ENCODE assay signal across 25 cellular contexts in genomic region chr22:44692662-44693007, GRCh38. TPM values are rescaled to one million over a fixed set of nuclear protein-coding genes. Genes with fewer than 3 reads are reported as not detected.
"Had no signal": no experiment of that assay in that cellular context is flagged by ENCODE, and none has a peak within 500 bp of the region (broad histone marks: within the 10 kb centered on the region; RNA-seq: fewer than 3 reads in every experiment).

No MANE protein-coding gene starts in this region.

- H3K36me3 ChIP-seq: ascending aorta, thoracic aorta, upper lobe of right lung had no signal

- H3K27ac Mint-ChIP-seq: activated CD4-positive, alpha-beta memory T cell treated with anti-CD3 and anti-CD28 coated beads for 36 hours; activated CD4-positive, alpha-beta T cell treated with anti-CD3 and anti-CD28 coated beads, Interleukin-2, amount 10 ng/mL, durations not matched to agents 24 days and 14 days; activated naive CD4-positive, alpha-beta T cell treated with anti-CD3 and anti-CD28 coated beads, Interleukin-2, amount 10 ng/mL, durations not matched to agents 7 days and 5 days; activated naive CD8-positive, alpha-beta T cell treated with anti-CD3 and anti-CD28 coated beads, Interleukin-2, amount 10 ng/mL, durations not matched to agents 7 days and 5 days; activated T-cell treated with anti-CD3 and anti-CD28 coated beads, Interleukin-2, amount 50 U/mL, for 24 hours; brain; T-helper 1 cell treated with Interleukin-12 subunit alpha and Interleukin-12 subunit beta and Interleukin-4 antibody, amounts not matched to agents 30 μg/mL and 1 μg/mL, for 36 hours had no signal

- H3K27me3 ChIP-seq: ascending aorta, upper lobe of right lung had no signal

- FAIRE-seq: kidney, TTC549 had no signal

- H3K4me3 ChIP-seq: ascending aorta, thoracic aorta, upper lobe of right lung had no signal

- H3K27me3 Mint-ChIP-seq: activated CD4-positive, alpha-beta memory T cell treated with anti-CD3 and anti-CD28 coated beads for 36 hours; activated naive CD8-positive, alpha-beta T cell treated with anti-CD3 and anti-CD28 coated beads, Interleukin-2, amount 10 ng/mL, durations not matched to agents 7 days and 5 days; activated T-cell treated with anti-CD3 and anti-CD28 coated beads, Interleukin-2, amount 50 U/mL, for 24 hours; effector memory CD8-positive, alpha-beta T cell had no signal

- H3K9me3 Mint-ChIP-seq: activated CD4-positive, alpha-beta memory T cell treated with anti-CD3 and anti-CD28 coated beads for 36 hours; activated CD4-positive, alpha-beta T cell treated with anti-CD3 and anti-CD28 coated beads, Interleukin-2, amount 10 ng/mL, durations not matched to agents 24 days and 14 days; activated naive CD4-positive, alpha-beta T cell treated with anti-CD3 and anti-CD28 coated beads, Interleukin-2, amount 10 ng/mL, durations not matched to agents 7 days and 5 days; activated naive CD8-positive, alpha-beta T cell treated with anti-CD3 and anti-CD28 coated beads, Interleukin-2, amount 10 ng/mL, durations not matched to agents 7 days and 5 days; activated T-cell treated with anti-CD3 and anti-CD28 coated beads, Interleukin-2, amount 50 U/mL, for 24 hours; brain; effector memory CD8-positive, alpha-beta T cell; immature natural killer cell; T-helper 1 cell treated with Interleukin-12 subunit alpha and Interleukin-12 subunit beta and Interleukin-4 antibody, amounts not matched to agents 30 μg/mL and 1 μg/mL, for 36 hours had no signal

- DNase-seq: activated CD4-positive, alpha-beta memory T cell treated with anti-CD3 and anti-CD28 coated beads for 36 hours; activated CD4-positive, alpha-beta T cell treated with anti-CD3 and anti-CD28 coated beads, Interleukin-2, amount 10 ng/mL, durations not matched to agents 24 days and 14 days; activated CD4-positive, CD25-positive, alpha-beta regulatory T cell treated with anti-CD3 and anti-CD28 coated beads, Interleukin-2, amount 50 U/mL, for 72 hours; activated CD8-positive, alpha-beta memory T cell treated with anti-CD3 and anti-CD28 coated beads, Interleukin-2, amount 50 U/mL, for 48 hours; activated gamma-delta T cell; activated naive CD4-positive, alpha-beta T cell treated with anti-CD3 and anti-CD28 coated beads, Interleukin-2, amount 10 ng/mL, durations not matched to agents 7 days and 5 days; activated naive CD8-positive, alpha-beta T cell treated with anti-CD3 and anti-CD28 coated beads, Interleukin-2, amount 10 ng/mL, durations not matched to agents 7 days and 5 days; activated T-cell treated with anti-CD3 and anti-CD28 coated beads, Interleukin-2, amount 50 U/mL, for 24 hours; cortex of kidney; effector memory CD8-positive, alpha-beta T cell; head of caudate nucleus; hippocampal formation; immature natural killer cell; mammary epithelial cell; stimulated activated CD4-positive, alpha-beta T cell treated with anti-CD3 and anti-CD28 coated beads, Interleukin-2, amount 100 ng/mL, for 48 hours; stimulated activated naive CD8-positive, alpha-beta T cell treated with anti-CD3 and anti-CD28 coated beads, Interleukin-15, Interleukin-2, amounts not matched to agents 100 U/mL and 50 U/mL, for 24 hours; SW 1271; T-helper 9 cell had no signal

- H3K36me3 Mint-ChIP-seq: activated CD4-positive, alpha-beta memory T cell treated with anti-CD3 and anti-CD28 coated beads for 36 hours; activated naive CD4-positive, alpha-beta T cell treated with anti-CD3 and anti-CD28 coated beads, Interleukin-2, amount 10 ng/mL, durations not matched to agents 7 days and 5 days; activated naive CD8-positive, alpha-beta T cell treated with anti-CD3 and anti-CD28 coated beads, Interleukin-2, amount 10 ng/mL, durations not matched to agents 7 days and 5 days; brain had no signal

- H3K4me1 Mint-ChIP-seq: activated CD4-positive, alpha-beta T cell treated with anti-CD3 and anti-CD28 coated beads, Interleukin-2, amount 10 ng/mL, durations not matched to agents 24 days and 14 days; activated naive CD8-positive, alpha-beta T cell treated with anti-CD3 and anti-CD28 coated beads, Interleukin-2, amount 10 ng/mL, durations not matched to agents 7 days and 5 days; brain had no signal

- H3K4me3 Mint-ChIP-seq: activated CD4-positive, alpha-beta memory T cell treated with anti-CD3 and anti-CD28 coated beads for 36 hours; activated CD4-positive, alpha-beta T cell treated with anti-CD3 and anti-CD28 coated beads, Interleukin-2, amount 10 ng/mL, durations not matched to agents 24 days and 14 days; activated naive CD4-positive, alpha-beta T cell treated with anti-CD3 and anti-CD28 coated beads, Interleukin-2, amount 10 ng/mL, durations not matched to agents 7 days and 5 days; activated naive CD8-positive, alpha-beta T cell treated with anti-CD3 and anti-CD28 coated beads, Interleukin-2, amount 10 ng/mL, durations not matched to agents 7 days and 5 days; activated T-cell treated with anti-CD3 and anti-CD28 coated beads, Interleukin-2, amount 50 U/mL, for 24 hours; brain; effector memory CD8-positive, alpha-beta T cell; immature natural killer cell; T-helper 1 cell treated with Interleukin-12 subunit alpha and Interleukin-12 subunit beta and Interleukin-4 antibody, amounts not matched to agents 30 μg/mL and 1 μg/mL, for 36 hours had no signal

- ATAC-seq: effector memory CD8-positive, alpha-beta T cell; stimulated activated naive CD8-positive, alpha-beta T cell treated with anti-CD3 and anti-CD28 coated beads, Interleukin-15, Interleukin-2, amounts not matched to agents 100 U/mL and 50 U/mL, for 24 hours had no signal

RNA-seq across cellular contexts. Expression of gene ARHGAP8, which starts 59.7 kb away (rescaled TPM):
- total RNA-seq: ascending aorta had no signal
